Comparison of ENCODE assay signal across 16 cellular contexts in genomic region chr17:45334701-45335677, GRCh38. TPM values are rescaled to one million over a fixed set of nuclear protein-coding genes. Genes with fewer than 3 reads are reported as not detected.
DNase-seq lines count a peak whose midpoint lies in the region; ATAC-seq and TF ChIP-seq lines count a peak whose summit lies in the region.
"Had no signal": no experiment of that assay in that cellular context is flagged by ENCODE, and none has a peak within 500 bp of the region (broad histone marks: within the 10 kb centered on the region; RNA-seq: fewer than 3 reads in every experiment).

No MANE protein-coding gene starts in this region.

- H3K27ac Mint-ChIP-seq in stimulated activated naive CD8-positive, alpha-beta T cell treated with anti-CD3 and anti-CD28 coated beads, Interleukin-15, amount 100 ng/mL, for 72 hours = peak overlapping the region in 1 of 2 donors; percentile 77
- peak overlapping the region in 3 of 6 donors; percentile 5 to 85 (median 6) for H3K27ac Mint-ChIP-seq in naive B cell
- H3K27ac Mint-ChIP-seq: activated naive CD4-positive, alpha-beta T cell treated with anti-CD3 and anti-CD28 coated beads, Interleukin-2, amount 50 U/mL, for 24 hours; progenitor cell of endocrine pancreas; stimulated activated naive CD8-positive, alpha-beta T cell treated with anti-CD3 and anti-CD28 coated beads, Interleukin-15, Interleukin-2, amounts not matched to agents 100 ng/mL and 50 ng/mL, for 24 hours; T-helper 17 cell had no signal

- H3K27ac ChIP-seq in RWPE2 (ENCODE audit: poor library complexity, severe bottlenecking) = no peak overlapping the region
- H3K27ac ChIP-seq: colonic mucosa, epithelial cell of prostate had no signal

- ATAC-seq in stimulated activated naive CD8-positive, alpha-beta T cell treated with anti-CD3 and anti-CD28 coated beads, Interleukin-15, Interleukin-2, amounts not matched to agents 100 U/mL and 50 U/mL, for 24 hours = no peak
- ATAC-seq in stimulated activated naive CD8-positive, alpha-beta T cell treated with anti-CD3 and anti-CD28 coated beads, Interleukin-15, amount 100 ng/mL, for 72 hours = no peak
- ATAC-seq in RWPE2 (ENCODE audit: low read depth) (no peak), naive B cell (ENCODE audit: low read depth in 2 of 2) (no peak), GM21529 (IDR thresholded peaks at IDR 0.05; ENCODE audit: unreplicated experiment) (no peak)
- ATAC-seq: activated CD4-positive, CD25-positive, alpha-beta regulatory T cell treated with anti-CD3 and anti-CD28 coated beads, Interleukin-2, amount 50 U/mL, for 24 hours; T-helper 17 cell had no signal

- peak; percentile 2 for DNase-seq in stimulated activated naive CD8-positive, alpha-beta T cell treated with anti-CD3 and anti-CD28 coated beads, Interleukin-15, Interleukin-2, amounts not matched to agents 100 U/mL and 50 U/mL, for 24 hours
- DNase-seq in stimulated activated naive CD8-positive, alpha-beta T cell treated with anti-CD3 and anti-CD28 coated beads, Interleukin-15, amount 100 ng/mL, for 72 hours = no peak
- peak; percentile 11 for DNase-seq in RWPE2 (ENCODE audit: low spot score)
- no peak for DNase-seq in naive B cell
- no peak for DNase-seq in OCI-M2 (lab: John Stamatoyannopoulos, UW; ENCODE audit: unreplicated experiment)
- DNase-seq in NOMO-1 (lab: John Stamatoyannopoulos, UW; ENCODE audit: unreplicated experiment in 2 of 2) = no peak
- no peak for DNase-seq in NCI-H1092 treated with DMSO at 0.1 percent for 48 hours (lab: John Stamatoyannopoulos, UW)
- DNase-seq: colonic mucosa, Kasumi-1, T-helper 17 cell had no signal

- H3K36me3 ChIP-seq in RWPE2 (ENCODE audit: low read depth) = no peaks in the 10 kb centered on the region
- H3K36me3 ChIP-seq: colonic mucosa had no signal

- H3K27me3 ChIP-seq in RWPE2 (ENCODE audit: insufficient read depth, poor library complexity, severe bottlenecking) = no peaks in the 10 kb centered on the region
- H3K27me3 ChIP-seq: colonic mucosa had no signal

- H3K36me3 Mint-ChIP-seq in naive B cell = no peaks in the 10 kb centered on the region
- H3K36me3 Mint-ChIP-seq: activated naive CD4-positive, alpha-beta T cell treated with anti-CD3 and anti-CD28 coated beads, Interleukin-2, amount 50 U/mL, for 24 hours had no signal

- peaks cover 5% of the 10 kb centered on the region for H3K27me3 Mint-ChIP-seq in stimulated activated naive CD8-positive, alpha-beta T cell treated with anti-CD3 and anti-CD28 coated beads, Interleukin-15, amount 100 ng/mL, for 72 hours
- H3K27me3 Mint-ChIP-seq in naive B cell = no peaks in the 10 kb centered on the region
- H3K27me3 Mint-ChIP-seq: activated naive CD4-positive, alpha-beta T cell treated with anti-CD3 and anti-CD28 coated beads, Interleukin-2, amount 50 U/mL, for 24 hours; stimulated activated naive CD8-positive, alpha-beta T cell treated with anti-CD3 and anti-CD28 coated beads, Interleukin-15, Interleukin-2, amounts not matched to agents 100 ng/mL and 50 ng/mL, for 24 hours had no signal

- no peaks in the 10 kb centered on the region for H3K4me1 ChIP-seq in RWPE2 (ENCODE audit: insufficient read depth, poor library complexity, severe bottlenecking)
- H3K4me1 ChIP-seq: colonic mucosa had no signal

- no peak overlapping the region for H3K4me3 Mint-ChIP-seq in stimulated activated naive CD8-positive, alpha-beta T cell treated with anti-CD3 and anti-CD28 coated beads, Interleukin-15, amount 100 ng/mL, for 72 hours
- H3K4me3 Mint-ChIP-seq in naive B cell = peak overlapping the region in 5 of 8 donors; percentile 1 to 87 (median 63)
- H3K4me3 Mint-ChIP-seq: activated naive CD4-positive, alpha-beta T cell treated with anti-CD3 and anti-CD28 coated beads, Interleukin-2, amount 50 U/mL, for 24 hours; stimulated activated naive CD8-positive, alpha-beta T cell treated with anti-CD3 and anti-CD28 coated beads, Interleukin-15, Interleukin-2, amounts not matched to agents 100 ng/mL and 50 ng/mL, for 24 hours; T-helper 17 cell had no signal

- H3K9me3 Mint-ChIP-seq in stimulated activated naive CD8-positive, alpha-beta T cell treated with anti-CD3 and anti-CD28 coated beads, Interleukin-15, amount 100 ng/mL, for 72 hours = no peaks in the 10 kb centered on the region
- H3K9me3 Mint-ChIP-seq in naive B cell = no peaks in the 10 kb centered on the region
- H3K9me3 Mint-ChIP-seq: activated naive CD4-positive, alpha-beta T cell treated with anti-CD3 and anti-CD28 coated beads, Interleukin-2, amount 50 U/mL, for 24 hours; stimulated activated naive CD8-positive, alpha-beta T cell treated with anti-CD3 and anti-CD28 coated beads, Interleukin-15, Interleukin-2, amounts not matched to agents 100 ng/mL and 50 ng/mL, for 24 hours had no signal

- TF ChIP-seq CTCF in RWPE2 (IDR thresholded peaks at IDR 0.05; ENCODE audit: poor library complexity, severe bottlenecking) = no peak

- H3K4me1 Mint-ChIP-seq in stimulated activated naive CD8-positive, alpha-beta T cell treated with anti-CD3 and anti-CD28 coated beads, Interleukin-15, amount 100 ng/mL, for 72 hours = peaks cover 25% of the 10 kb centered on the region
- H3K4me1 Mint-ChIP-seq in naive B cell = peaks cover 31 to 40% (median 39%) of the 10 kb centered on the region in 3 donors
- H3K4me1 Mint-ChIP-seq: activated naive CD4-positive, alpha-beta T cell treated with anti-CD3 and anti-CD28 coated beads, Interleukin-2, amount 50 U/mL, for 24 hours had no signal

- H3K9me3 ChIP-seq in RWPE2 (ENCODE audit: severe bottlenecking) = no peaks in the 10 kb centered on the region
- H3K9me3 ChIP-seq: colonic mucosa had no signal

- H3K4me3 ChIP-seq in RWPE2 (ENCODE audit: severe bottlenecking) = no peak overlapping the region
- H3K4me3 ChIP-seq: colonic mucosa had no signal

RNA-seq across cellular contexts. Expression of gene MAP3K14, which starts 18.2 kb away (rescaled TPM):
- 10 to 100 TPM; 13.3 to 38.9 (median 19.1) TPM for polyA plus RNA-seq in naive B cell (ENCODE audit: low read depth in 6 of 6)

Comparison
In these comparisons a context has a peak if more than half of its experiments do, and no peak if none do; other contexts are left out.
1. DNase-seq: peak in stimulated activated naive CD8-positive, alpha-beta T cell treated with anti-CD3 and anti-CD28 coated beads, Interleukin-15, Interleukin-2, amounts not matched to agents 100 U/mL and 50 U/mL, for 24 hours (single experiment) and RWPE2 (single experiment); none in stimulated activated naive CD8-positive, alpha-beta T cell treated with anti-CD3 and anti-CD28 coated beads, Interleukin-15, amount 100 ng/mL, for 72 hours (0 of 2), naive B cell (single experiment), OCI-M2 (single experiment), NOMO-1 (0 of 2) and NCI-H1092 treated with DMSO at 0.1 percent for 48 hours (single experiment).
2. H3K4me3 Mint-ChIP-seq: peak in naive B cell (5 of 8); none in stimulated activated naive CD8-positive, alpha-beta T cell treated with anti-CD3 and anti-CD28 coated beads, Interleukin-15, amount 100 ng/mL, for 72 hours (0 of 2).